ENCODE assay signal across 18 cellular contexts in the genomic region with DNA sequence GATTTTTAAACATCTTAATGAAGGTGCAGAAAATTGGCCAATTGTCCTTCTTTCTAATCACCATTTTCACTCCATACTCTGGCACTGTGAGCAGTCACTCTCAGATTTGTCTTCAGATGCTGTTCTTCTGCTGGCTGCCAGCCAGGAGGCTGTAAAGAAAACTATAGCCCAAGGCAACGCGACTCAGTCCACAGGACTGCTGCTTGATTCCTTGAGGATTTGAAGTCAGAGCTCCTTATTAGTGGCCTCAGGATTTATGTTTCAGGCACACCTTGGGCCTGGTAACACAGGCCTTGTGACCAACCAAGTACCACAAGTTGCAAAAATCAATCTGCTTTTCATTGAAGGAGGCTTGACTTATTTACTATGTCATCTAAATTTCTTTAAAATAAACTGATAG.
DNase-seq lines count a peak whose midpoint lies in the region; ATAC-seq and TF ChIP-seq lines count a peak whose summit lies in the region.
"Had no signal": no experiment of that assay in that cellular context is flagged by ENCODE, and none has a peak within 500 bp of the region (broad histone marks: within the 10 kb centered on the region; RNA-seq: fewer than 3 reads in every experiment).

No MANE protein-coding gene starts in this region.

- H2AFZ ChIP-seq in osteoblast (ENCODE audit: low read length): peak overlapping the region; percentile 20

- no peak for ATAC-seq in HG03025 (IDR thresholded peaks at IDR 0.05; ENCODE audit: low FRiP score, unreplicated experiment)
- ATAC-seq: esophagus mucosa had no signal

- peaks cover 11% of the 10 kb centered on the region for H3K9me3 Mint-ChIP-seq in chondrocyte (ENCODE audit: low read depth)
- H3K9me3 Mint-ChIP-seq in progenitor cell of endocrine pancreas (ENCODE audit: low read depth): peaks cover 15% of the 10 kb centered on the region

- no peak overlapping the region for H3K4me3 Mint-ChIP-seq in chondrocyte (ENCODE audit: unreplicated experiment)
- no peak overlapping the region for H3K4me3 Mint-ChIP-seq in progenitor cell of endocrine pancreas (ENCODE audit: low read depth)
- H3K4me3 Mint-ChIP-seq: central memory CD8-positive, alpha-beta T cell had no signal

- no peaks in the 10 kb centered on the region for H3K79me2 ChIP-seq in osteoblast (ENCODE audit: insufficient read depth, low read length)

- H3K27me3 ChIP-seq in osteoblast (ENCODE audit: insufficient read depth, low read length): no peaks in the 10 kb centered on the region

- H3K27ac Mint-ChIP-seq in chondrocyte (ENCODE audit: unreplicated experiment) (peak overlapping the region; percentile 81), progenitor cell of endocrine pancreas (no peak overlapping the region)

- no peaks in the 10 kb centered on the region for H4K20me1 ChIP-seq in osteoblast (ENCODE audit: insufficient read depth, low read length)

- H3K4me2 ChIP-seq in osteoblast (ENCODE audit: insufficient read depth, low read length): no peak overlapping the region

- no peak overlapping the region for H3K4me3 ChIP-seq in osteoblast (ENCODE audit: insufficient read depth, low read length)
- H3K4me3 ChIP-seq: prostate gland had no signal

- no peaks in the 10 kb centered on the region for H3K36me3 ChIP-seq in osteoblast (ENCODE audit: insufficient read depth, low read length)
- H3K36me3 ChIP-seq: prostate gland had no signal

- H3K9me3 ChIP-seq in osteoblast (ENCODE audit: low read depth, low read length): no peaks in the 10 kb centered on the region
- H3K9me3 ChIP-seq: prostate gland had no signal

- H3K27ac ChIP-seq in osteoblast (ENCODE audit: low read depth, low read length): no peak overlapping the region
- H3K27ac ChIP-seq: prostate gland had no signal

- H3K27me3 Mint-ChIP-seq in chondrocyte (ENCODE audit: low read depth): no peaks in the 10 kb centered on the region
- no peaks in the 10 kb centered on the region for H3K27me3 Mint-ChIP-seq in progenitor cell of endocrine pancreas
- H3K27me3 Mint-ChIP-seq: central memory CD8-positive, alpha-beta T cell had no signal

- H3K4me1 ChIP-seq in osteoblast (ENCODE audit: insufficient read depth, low read length): peaks cover 7% of the 10 kb centered on the region
- H3K4me1 ChIP-seq: prostate gland had no signal

- DNase-seq in GM03348 (ENCODE audit: low spot score): peak; percentile 2
- peak; percentile 30 for DNase-seq in NCI-H460 (ENCODE audit: extremely low read depth, low read depth)
- no peak for DNase-seq in chondrocyte (ENCODE audit: low spot score)
- DNase-seq in osteoblast (ENCODE audit: insufficient read length, low spot score, missing footprints): no peak
- no peak for DNase-seq in ureter (ENCODE audit: low spot score)
- no peak for DNase-seq in progenitor cell of endocrine pancreas (ENCODE audit: low spot score, unreplicated experiment)
- no peak for DNase-seq in activated CD4-positive, alpha-beta T cell treated with anti-CD3 and anti-CD28 coated beads for 48 hours
- DNase-seq: activated naive CD4-positive, alpha-beta T cell treated with Interleukin-2 at 50 U/mL for 16 hours; C1 segment of cervical spinal cord; GF-D8; NCI-H1417 treated with DMSO at 0.1 percent for 48 hours; SIG-M5; stimulated activated CD4-positive, alpha-beta T cell treated with anti-CD3 and anti-CD28 coated beads, Interleukin-4, amount 100 ng/mL, for 1 hour; stimulated activated naive CD4-positive, alpha-beta T cell treated with Interleukin-2 at 50 U/mL for 16 hours had no signal

- H3K4me1 Mint-ChIP-seq in chondrocyte (ENCODE audit: low read depth) (peaks cover 18% of the 10 kb centered on the region), progenitor cell of endocrine pancreas (ENCODE audit: low read depth) (no peaks in the 10 kb centered on the region)
- H3K4me1 Mint-ChIP-seq: central memory CD8-positive, alpha-beta T cell had no signal

- H3K36me3 Mint-ChIP-seq in chondrocyte (ENCODE audit: low read depth) (no peaks in the 10 kb centered on the region), progenitor cell of endocrine pancreas (ENCODE audit: insufficient read depth) (no peaks in the 10 kb centered on the region)

- TF ChIP-seq CTCF in chondrocyte (IDR thresholded peaks at IDR 0.05) (no peak), osteoblast (IDR thresholded peaks at IDR 0.05; ENCODE audit: extremely low read depth, low read depth, low read length) (no peak), progenitor cell of endocrine pancreas (IDR thresholded peaks at IDR 0.05; ENCODE audit: unreplicated experiment) (no peak)

Comparison
In these comparisons a context has a peak if more than half of its experiments do, and no peak if none do; other contexts are left out.
1. DNase-seq: peak in GM03348 (single experiment) and NCI-H460 (single experiment); none in chondrocyte (single experiment), osteoblast (single experiment), ureter (single experiment), progenitor cell of endocrine pancreas (single experiment) and activated CD4-positive, alpha-beta T cell treated with anti-CD3 and anti-CD28 coated beads for 48 hours (single experiment).